Comparison of ENCODE assay signal across 9 cellular contexts in genomic region chr16:56608876-56609462, GRCh38. TPM values are rescaled to one million over a fixed set of nuclear protein-coding genes. Genes with fewer than 3 reads are reported as not detected.
DNase-seq lines count a peak whose midpoint lies in the region; ATAC-seq and TF ChIP-seq lines count a peak whose summit lies in the region.
"Had no signal": no experiment of that assay in that cellular context is flagged by ENCODE, and none has a peak within 500 bp of the region (broad histone marks: within the 10 kb centered on the region; RNA-seq: fewer than 3 reads in every experiment).

No MANE protein-coding gene starts in this region.

- no peak for ATAC-seq in heart left ventricle
- ATAC-seq in left cardiac atrium = no peak
- ATAC-seq in activated CD8-positive, alpha-beta T cell treated with anti-CD3 and anti-CD28 coated beads, Interleukin-2, amount 10 ng/mL, durations not matched to agents 7 days and 5 days = peak; percentile 4

- no peaks in the 10 kb centered on the region for H3K9me3 Mint-ChIP-seq in activated CD8-positive, alpha-beta T cell treated with anti-CD3 and anti-CD28 coated beads, Interleukin-2, amount 10 ng/mL, durations not matched to agents 7 days and 5 days (ENCODE audit: insufficient read depth)

- no peaks in the 10 kb centered on the region for H3K27me3 Mint-ChIP-seq in activated CD8-positive, alpha-beta T cell treated with anti-CD3 and anti-CD28 coated beads, Interleukin-2, amount 10 ng/mL, durations not matched to agents 7 days and 5 days (ENCODE audit: low read depth)

- H3K9me3 ChIP-seq in heart left ventricle = no peaks in the 10 kb centered on the region
- no peaks in the 10 kb centered on the region for H3K9me3 ChIP-seq in hepatocyte (ENCODE audit: low read depth)

- peak overlapping the region; percentile 93 for H3K4me3 Mint-ChIP-seq in activated CD8-positive, alpha-beta T cell treated with anti-CD3 and anti-CD28 coated beads, Interleukin-2, amount 10 ng/mL, durations not matched to agents 7 days and 5 days

- H3K36me3 ChIP-seq in heart left ventricle = no peaks in the 10 kb centered on the region
- H3K36me3 ChIP-seq in hepatocyte (replicated peaks; ENCODE audit: insufficient read depth, low read depth) = no peaks in the 10 kb centered on the region

- H3K9me2 ChIP-seq in hepatocyte (replicated peaks; ENCODE audit: insufficient read depth) = no peaks in the 10 kb centered on the region

- H3K4me3 ChIP-seq in heart left ventricle (peak overlapping the region; percentile 58 to 87 (median 71)), hepatocyte (no peak overlapping the region), skin epidermis (peak overlapping the region; percentile 44 to 69 (median 60))

- peaks cover 43% of the 10 kb centered on the region for H3K4me1 Mint-ChIP-seq in activated CD8-positive, alpha-beta T cell treated with anti-CD3 and anti-CD28 coated beads, Interleukin-2, amount 10 ng/mL, durations not matched to agents 7 days and 5 days (ENCODE audit: low read depth)

- no peaks in the 10 kb centered on the region for H3K79me2 ChIP-seq in hepatocyte

- H3K27me3 ChIP-seq in heart left ventricle = no peaks in the 10 kb centered on the region
- H3K27me3 ChIP-seq in hepatocyte = peaks cover 4% of the 10 kb centered on the region

- no peaks in the 10 kb centered on the region for H4K20me1 ChIP-seq in hepatocyte (ENCODE audit: insufficient read depth, poor library complexity, severe bottlenecking)

- peak overlapping the region; percentile 85 for H3K27ac Mint-ChIP-seq in activated CD8-positive, alpha-beta T cell treated with anti-CD3 and anti-CD28 coated beads, Interleukin-2, amount 10 ng/mL, durations not matched to agents 7 days and 5 days

- H3K4me2 ChIP-seq in hepatocyte = peak overlapping the region; percentile 82

- intact Hi-C loops in heart left ventricle (cut with DNase I) = loop anchor here (1.0 to 10.0 kb wide), 11 partner anchors 16 to 176 kb away; partner anchors contain the start of genes MT1X (in 8 of the 10), MT1E (in 3 of the 10) and MT1A (in 1 of the 10)
- intact Hi-C loops in left cardiac atrium (cut with DNase I) = no loop called here

- no peak for TF ChIP-seq POLR2A in heart left ventricle (IDR thresholded peaks at IDR 0.05)

- CTCF ChIA-PET in activated CD8-positive, alpha-beta T cell treated with anti-CD3 and anti-CD28 coated beads, Interleukin-2, amount 10 ng/mL, durations not matched to agents 7 days and 5 days (lab: Charles Lee) = interaction anchor here (0.6 to 4.0 kb wide), 10 partner anchors 9 to 355 kb away, joined by 3 to 14 read pairs (median 4); partner anchors contain the start of genes MT1E and MT1G

- TF ChIP-seq CTCF in heart left ventricle (IDR thresholded peaks at IDR 0.05) = peak in 3 of 12 donors; percentile 16 to 38 (median 30)
- no peak for TF ChIP-seq CTCF in hepatocyte (IDR thresholded peaks at IDR 0.05; ENCODE audit: poor library complexity)

- POLR2A ChIA-PET in activated CD8-positive, alpha-beta T cell treated with anti-CD3 and anti-CD28 coated beads, Interleukin-2, amount 10 ng/mL, durations not matched to agents 7 days and 5 days (lab: Charles Lee) = interaction anchor here (1.0 to 6.1 kb wide), 8 partner anchors 9 to 381 kb away, joined by 4 to 56 read pairs (median 4); partner anchors contain the start of genes MT1E, MT1F, MT1G and MT1X

- H2AFZ ChIP-seq in hepatocyte = no peak overlapping the region

- peaks cover 9 to 67% (median 57%) of the 10 kb centered on the region in 12 donors for H3K4me1 ChIP-seq in heart left ventricle
- peaks cover 26% of the 10 kb centered on the region for H3K4me1 ChIP-seq in hepatocyte (ENCODE audit: insufficient read depth)

- DNase-seq in heart left ventricle (peak in 1 of 5 donors; percentile 36), left cardiac atrium (no peak), hepatocyte (ENCODE audit: low spot score) (no peak), NCI-H446 treated with DMSO at 0.1 percent for 48 hours (lab: John Stamatoyannopoulos, UW) (no peak), GDM1 (lab: John Stamatoyannopoulos, UW) (no peak)
- DNase-seq in activated CD8-positive, alpha-beta T cell treated with anti-CD3 and anti-CD28 coated beads, Interleukin-2, amount 10 ng/mL, durations not matched to agents 7 days and 5 days = peak; percentile 32
- no peak for DNase-seq in effector CD8-positive, alpha-beta T cell (lab: John Stamatoyannopoulos, UW)

- peaks cover 7% of the 10 kb centered on the region for H3K36me3 Mint-ChIP-seq in activated CD8-positive, alpha-beta T cell treated with anti-CD3 and anti-CD28 coated beads, Interleukin-2, amount 10 ng/mL, durations not matched to agents 7 days and 5 days (ENCODE audit: low read depth)

- 2 to 3% (median 2%) methylated on average over 19 to 21 of the region's 21 CpGs for WGBS in heart left ventricle, 4 donors
- 5% methylated on average over 21 of the region's 21 CpGs for WGBS in hepatocyte (ENCODE audit: low lambda C conversion rate, missing lambda C conversion rate)

- peak overlapping the region; percentile 86 to 99 (median 96) for H3K27ac ChIP-seq in heart left ventricle
- peak overlapping the region; percentile 12 for H3K27ac ChIP-seq in hepatocyte
- H3K27ac ChIP-seq in skin epidermis = peak overlapping the region; percentile 56 to 99 (median 92)

RNA-seq across cellular contexts. Expression of gene MT2A, which starts 0.6 kb away (rescaled TPM):
- total RNA-seq in heart left ventricle (100 to 1,000 TPM in 6 of 9 donors, 10 to 100 TPM in 3; 44.3 to 318 (median 125) TPM), left cardiac atrium (100 to 1,000 TPM; 147 to 411 TPM), hepatocyte (64.9 and 70.3 TPM in 2 replicates)
- polyA plus RNA-seq in heart left ventricle (100 to 1,000 TPM; 105 to 299 TPM), hepatocyte (914 and 1,143 TPM in 2 replicates)
- total RNA-seq in activated CD8-positive, alpha-beta T cell treated with anti-CD3 and anti-CD28 coated beads, Interleukin-2, amount 10 ng/mL, durations not matched to agents 7 days and 5 days = 100 to 1,000 TPM; 186 to 210 TPM

RNA-seq across cellular contexts. Expression of gene MT1E, which starts 16.6 kb away (rescaled TPM):
- 100 to 1,000 TPM in 5 of 9 donors, 10 to 100 TPM in 4; 64.8 to 192 (median 103) TPM for total RNA-seq in heart left ventricle
- 100 to 1,000 TPM in 1 of 2 donors, 10 to 100 TPM in 1; 33.3 to 172 TPM for polyA plus RNA-seq in heart left ventricle
- 100 to 1,000 TPM in 1 of 2 donors, 10 to 100 TPM in 1; 84.7 to 114 TPM for total RNA-seq in left cardiac atrium
- 10 to 100 TPM; 65.0 to 74.8 TPM for total RNA-seq in activated CD8-positive, alpha-beta T cell treated with anti-CD3 and anti-CD28 coated beads, Interleukin-2, amount 10 ng/mL, durations not matched to agents 7 days and 5 days
- 42.3 and 65.5 TPM in 2 replicates for total RNA-seq in hepatocyte
- polyA plus RNA-seq in hepatocyte = 105 and 121 TPM in 2 replicates

RNA-seq across cellular contexts. Expression of gene MT3, which starts 19.6 kb away (rescaled TPM):
- 1 to 10 TPM in 8 of 9 donors, not detected in 1; 1.3 to 6.9 (median 3.7) TPM for total RNA-seq in heart left ventricle
- 10 to 100 TPM in 1 of 2 donors, 1 to 10 TPM in 1; 2.3 to 20.0 TPM for polyA plus RNA-seq in heart left ventricle
- total RNA-seq in left cardiac atrium = 10 to 100 TPM in 1 of 2 donors, 1 to 10 TPM in 1; 8.2 to 11.5 TPM
- total RNA-seq in activated CD8-positive, alpha-beta T cell treated with anti-CD3 and anti-CD28 coated beads, Interleukin-2, amount 10 ng/mL, durations not matched to agents 7 days and 5 days = 1 to 10 TPM; 6.2 to 7.5 TPM
- not detected in 2 replicates for total RNA-seq in hepatocyte
- not detected in 2 replicates for polyA plus RNA-seq in hepatocyte
- total RNA-seq: lung microvascular endothelial cell had no signal

RNA-seq across cellular contexts. Expression of gene MT1M, which starts 23.5 kb away (rescaled TPM):
- total RNA-seq in heart left ventricle (10 to 100 TPM in 1 of 9 donors, 1 to 10 TPM in 6, under 1 TPM in 2; 0.61 to 16.2 (median 2.2) TPM), left cardiac atrium (10 to 100 TPM; 15.2 to 50.8 TPM), hepatocyte (0.60 TPM in 1 of 2 replicates, not detected in the other)
- polyA plus RNA-seq in heart left ventricle (10 to 100 TPM in 1 of 2 donors, 1 to 10 TPM in 1; 7.4 to 11.2 TPM), hepatocyte (0.26 TPM in 1 of 2 replicates, not detected in the other)
- not detected for total RNA-seq in activated CD8-positive, alpha-beta T cell treated with anti-CD3 and anti-CD28 coated beads, Interleukin-2, amount 10 ng/mL, durations not matched to agents 7 days and 5 days

RNA-seq across cellular contexts. Expression of gene MT1A, which starts 29.5 kb away (rescaled TPM):
- 10 to 100 TPM in 2 of 9 donors, 1 to 10 TPM in 6, under 1 TPM in 1; 0.92 to 30.1 (median 3.3) TPM for total RNA-seq in heart left ventricle
- polyA plus RNA-seq in heart left ventricle = 10 to 100 TPM in 1 of 2 donors, 1 to 10 TPM in 1; 8.4 to 43.3 TPM
- 100 to 1,000 TPM in 1 of 2 donors, 10 to 100 TPM in 1; 19.0 to 104 TPM for total RNA-seq in left cardiac atrium
- total RNA-seq in activated CD8-positive, alpha-beta T cell treated with anti-CD3 and anti-CD28 coated beads, Interleukin-2, amount 10 ng/mL, durations not matched to agents 7 days and 5 days = not detected
- not detected in 2 replicates for total RNA-seq in hepatocyte
- 1.9 and 2.7 TPM in 2 replicates for polyA plus RNA-seq in hepatocyte

Comparison
In these comparisons a context has a peak if more than half of its experiments do, and no peak if none do; other contexts are left out.
1. intact Hi-C loops: an anchor here in heart left ventricle (1.0 to 10.0 kb wide); none called in left cardiac atrium.
2. H3K27ac ChIP-seq: peak in every context shown above with its lines; median percentile 96 in heart left ventricle; 92 in skin epidermis; 12 in hepatocyte.